Comparison of ENCODE assay signal across 16 cellular contexts in the genomic region with DNA sequence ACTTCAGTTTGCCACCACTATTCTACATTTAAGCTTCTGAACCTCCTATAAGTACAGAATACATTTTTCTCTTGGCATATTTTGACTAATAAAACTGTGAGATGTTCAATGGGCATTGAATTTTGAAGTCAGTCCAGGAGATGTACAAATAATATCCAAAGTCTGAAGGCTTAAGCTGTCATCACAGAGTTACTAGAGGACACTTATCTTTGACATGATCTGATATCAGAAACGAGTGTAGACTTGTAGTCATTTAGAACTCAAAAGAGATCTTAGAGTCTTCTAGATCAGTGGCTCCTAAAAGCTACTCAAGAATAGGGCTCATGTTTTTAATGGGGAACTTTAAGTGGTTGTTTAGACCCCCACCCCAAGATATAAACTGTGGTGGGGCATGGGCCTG.
DNase-seq lines count a peak whose midpoint lies in the region; ATAC-seq and TF ChIP-seq lines count a peak whose summit lies in the region.
"Had no signal": no experiment of that assay in that cellular context is flagged by ENCODE, and none has a peak within 500 bp of the region (broad histone marks: within the 10 kb centered on the region; RNA-seq: fewer than 3 reads in every experiment).

No MANE protein-coding gene starts in this region.

- TF ChIP-seq POLR2A in vagina (IDR thresholded peaks at IDR 0.05) (no peak), testis (IDR thresholded peaks at IDR 0.05) (no peak)

- peaks cover 57% of the 10 kb centered on the region for H3K4me1 Mint-ChIP-seq in activated T-helper 17 cell treated with anti-CD3 and anti-CD28 coated beads, Interleukin-2, amount 50 U/mL, for 72 hours
- peaks cover 30% of the 10 kb centered on the region for H3K4me1 Mint-ChIP-seq in memory B cell

- peaks cover 100% of the 10 kb centered on the region for H3K36me3 Mint-ChIP-seq in activated T-helper 17 cell treated with anti-CD3 and anti-CD28 coated beads, Interleukin-2, amount 50 U/mL, for 72 hours (ENCODE audit: low read depth)
- H3K36me3 Mint-ChIP-seq in memory B cell = peaks cover 44% of the 10 kb centered on the region

- H3K36me3 ChIP-seq in left ventricle myocardium inferior (peaks cover 40% of the 10 kb centered on the region), vagina (peaks cover 0 to 7% of the 10 kb centered on the region in 2 donors), testis (ENCODE audit: low read depth, missing control alignments) (no peaks in the 10 kb centered on the region)
- H3K36me3 ChIP-seq: adrenal gland had no signal

- H3K27ac ChIP-seq in left ventricle myocardium inferior (replicated peaks) = peak overlapping the region; percentile 94
- peak overlapping the region; percentile 97 for H3K27ac ChIP-seq in vagina
- H3K27ac ChIP-seq in testis = peak overlapping the region in 1 of 2 donors; percentile 67
- H3K27ac ChIP-seq: adrenal gland, HL-60 had no signal

- peak overlapping the region; percentile 98 for H3K4me3 Mint-ChIP-seq in activated T-helper 17 cell treated with anti-CD3 and anti-CD28 coated beads, Interleukin-2, amount 50 U/mL, for 72 hours
- no peak overlapping the region for H3K4me3 Mint-ChIP-seq in memory B cell
- H3K4me3 Mint-ChIP-seq: dendritic cell treated with granulocyte-macrophage colony-stimulating factor and Interleukin-4, amounts not matched to agents 40 ng/mL and 50 ng/mL, for 4 days had no signal

- H3K9me3 Mint-ChIP-seq in activated T-helper 17 cell treated with anti-CD3 and anti-CD28 coated beads, Interleukin-2, amount 50 U/mL, for 72 hours = no peaks in the 10 kb centered on the region
- no peaks in the 10 kb centered on the region for H3K9me3 Mint-ChIP-seq in memory B cell

- ATAC-seq in Right ventricle myocardium superior (ENCODE audit: poor library complexity) = no peak
- ATAC-seq in activated T-helper 17 cell treated with anti-CD3 and anti-CD28 coated beads, Interleukin-2, amount 50 U/mL, for 72 hours (replicated peaks) = peak; percentile 45
- ATAC-seq in memory B cell (ENCODE audit: low read depth) = no peak
- ATAC-seq in HG02870 (IDR thresholded peaks at IDR 0.05; ENCODE audit: unreplicated experiment) = no peak
- ATAC-seq: Panc1 had no signal

- H3K27me3 Mint-ChIP-seq in activated T-helper 17 cell treated with anti-CD3 and anti-CD28 coated beads, Interleukin-2, amount 50 U/mL, for 72 hours = no peaks in the 10 kb centered on the region
- no peaks in the 10 kb centered on the region for H3K27me3 Mint-ChIP-seq in memory B cell
- H3K27me3 Mint-ChIP-seq: dendritic cell treated with granulocyte-macrophage colony-stimulating factor and Interleukin-4, amounts not matched to agents 40 ng/mL and 50 ng/mL, for 4 days had no signal

- H3K9me3 ChIP-seq in left ventricle myocardium inferior (replicated peaks) = no peaks in the 10 kb centered on the region
- H3K9me3 ChIP-seq in vagina = no peaks in the 10 kb centered on the region
- no peaks in the 10 kb centered on the region for H3K9me3 ChIP-seq in testis
- H3K9me3 ChIP-seq: adrenal gland had no signal

- H3K27me3 ChIP-seq in left ventricle myocardium inferior (ENCODE audit: low read depth) (no peaks in the 10 kb centered on the region), vagina (no peaks in the 10 kb centered on the region), testis (no peaks in the 10 kb centered on the region)
- H3K27me3 ChIP-seq: adrenal gland had no signal

- H3K4me1 ChIP-seq in left ventricle myocardium inferior (peaks cover 81% of the 10 kb centered on the region), vagina (peaks cover 87% of the 10 kb centered on the region), testis (peaks cover 37% of the 10 kb centered on the region)

- DNase-seq in left ventricle myocardium inferior = no peak
- DNase-seq in Right ventricle myocardium superior = no peak
- DNase-seq in memory B cell (ENCODE audit: low spot score in 2 of 2) = no peak
- DNase-seq in vagina (ENCODE audit: extremely low spot score in 2 of 2) = no peak
- no peak for DNase-seq in SIG-M5 (lab: John Stamatoyannopoulos, UW)
- no peak for DNase-seq in testis
- DNase-seq: adrenal gland, DMS79, Karpas-422, NCI-H146, NCI-H526 had no signal

- H3K27ac Mint-ChIP-seq in activated T-helper 17 cell treated with anti-CD3 and anti-CD28 coated beads, Interleukin-2, amount 50 U/mL, for 72 hours = peak overlapping the region; percentile 87
- H3K27ac Mint-ChIP-seq in memory B cell = peak overlapping the region; percentile 75
- H3K27ac Mint-ChIP-seq: dendritic cell treated with granulocyte-macrophage colony-stimulating factor and Interleukin-4, amounts not matched to agents 40 ng/mL and 50 ng/mL, for 4 days had no signal

- 50 to 77% methylated on average over 1 of the region's 1 CpG for WGBS in testis, 2 donors

- H3K4me3 ChIP-seq in left ventricle myocardium inferior (no peak overlapping the region), vagina (no peak overlapping the region), testis (no peak overlapping the region)
- H3K4me3 ChIP-seq: adrenal gland had no signal

- intact Hi-C loops in left ventricle myocardium inferior (cut with micrococcal nuclease) (no loop called here), Right ventricle myocardium superior (cut with DNase I) (no loop called here), vagina (cut with DNase I) (no loop called here), testis (cut with DNase I; ENCODE audit: low total_unique reads) (no loop called here)

- no peak for TF ChIP-seq CTCF in left ventricle myocardium inferior (IDR thresholded peaks at IDR 0.05; ENCODE audit: borderline replicate concordance)
- no peak for TF ChIP-seq CTCF in vagina (IDR thresholded peaks at IDR 0.05)
- no peak for TF ChIP-seq CTCF in testis (IDR thresholded peaks at IDR 0.05)
